8 cellular contexts compared by ENCODE assay signal in the genomic region with DNA sequence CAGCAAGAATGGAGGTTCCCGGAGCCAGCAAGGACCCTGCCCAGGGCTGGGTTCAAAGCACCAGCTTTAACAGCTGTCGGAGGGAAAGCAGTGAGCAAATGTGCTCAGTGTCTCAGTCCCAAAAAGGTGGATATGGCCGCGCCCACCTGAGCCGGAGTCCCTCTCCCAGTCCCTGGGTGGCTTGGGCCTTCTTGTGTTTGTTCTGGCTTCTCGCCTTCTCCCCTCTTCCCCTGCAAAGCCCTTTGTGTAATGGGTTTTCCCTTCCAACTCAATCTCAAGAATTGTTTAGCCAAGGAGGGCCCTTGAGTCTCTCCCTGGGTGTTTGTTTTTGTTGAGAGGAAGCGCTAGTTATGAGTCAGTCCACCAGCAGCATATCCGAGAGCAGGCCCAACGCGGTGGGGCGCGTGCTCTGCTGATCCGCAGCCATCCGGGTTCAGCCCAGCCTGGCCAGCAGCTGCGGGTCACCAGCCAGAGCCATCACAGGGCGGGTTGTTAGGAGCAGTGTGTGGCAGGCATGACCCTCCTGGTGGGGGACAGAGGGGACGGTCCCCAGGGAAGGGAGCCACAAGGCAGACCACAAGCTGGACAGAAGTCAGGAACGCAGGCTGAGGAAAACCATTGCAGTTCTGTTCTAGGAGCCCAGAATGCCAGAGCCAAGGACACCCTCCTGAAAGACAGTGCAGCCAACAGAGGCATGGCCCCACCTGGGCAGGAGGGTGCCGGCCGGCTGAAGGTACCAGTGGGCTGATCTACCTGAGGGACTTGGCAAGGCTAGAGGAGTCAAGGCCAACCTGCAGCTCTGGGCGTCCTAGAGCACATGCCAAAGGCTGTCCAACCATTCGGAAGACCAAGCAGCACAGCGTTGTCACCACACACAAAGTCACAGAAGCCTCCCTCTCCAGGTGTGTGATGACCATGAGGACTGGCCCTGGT. TPM values are rescaled to one million over a fixed set of nuclear protein-coding genes. Genes with fewer than 3 reads are reported as not detected.
DNase-seq lines count a peak whose midpoint lies in the region; ATAC-seq, FAIRE-seq and TF ChIP-seq lines count a peak whose summit lies in the region.

No MANE protein-coding gene starts in this region.

- peaks cover 8% of the 10 kb centered on the region for H3K4me1 Mint-ChIP-seq in progenitor cell of endocrine pancreas (ENCODE audit: low read depth)
- H3K4me1 Mint-ChIP-seq in T-helper 2 cell treated with Interferon-gamma antibody and Interleukin-4, amounts not matched to agents 5 μg/mL and 100 μg/mL, for 36 hours (ENCODE audit: low read depth), result peaks cover 3% of the 10 kb centered on the region

- peaks cover 4% of the 10 kb centered on the region for H3K36me3 Mint-ChIP-seq in progenitor cell of endocrine pancreas (ENCODE audit: insufficient read depth)
- H3K36me3 Mint-ChIP-seq in T-helper 2 cell treated with Interferon-gamma antibody and Interleukin-4, amounts not matched to agents 5 μg/mL and 100 μg/mL, for 36 hours (ENCODE audit: low read depth), result no peaks in the 10 kb centered on the region

- peaks cover 24% of the 10 kb centered on the region for H3K4me1 ChIP-seq in foreskin keratinocyte

- FAIRE-seq in RCC 7860 (lab: Jason Lieb, UNC), result no peak

- H3K4me3 Mint-ChIP-seq in progenitor cell of endocrine pancreas (ENCODE audit: low read depth), result no peak overlapping the region
- H3K4me3 Mint-ChIP-seq in T-helper 2 cell treated with Interferon-gamma antibody and Interleukin-4, amounts not matched to agents 5 μg/mL and 100 μg/mL, for 36 hours, result no peak overlapping the region

- no peaks in the 10 kb centered on the region for H3K27me3 Mint-ChIP-seq in progenitor cell of endocrine pancreas
- peaks cover 3% of the 10 kb centered on the region for H3K27me3 Mint-ChIP-seq in T-helper 2 cell treated with Interferon-gamma antibody and Interleukin-4, amounts not matched to agents 5 μg/mL and 100 μg/mL, for 36 hours (ENCODE audit: low read depth)

- H3K27ac Mint-ChIP-seq in progenitor cell of endocrine pancreas, result peak overlapping the region; percentile 84
- H3K27ac Mint-ChIP-seq in T-helper 2 cell treated with Interferon-gamma antibody and Interleukin-4, amounts not matched to agents 5 μg/mL and 100 μg/mL, for 36 hours, result no peak overlapping the region

- ATAC-seq in foreskin keratinocyte (no peak), omental fat pad (ENCODE audit: low FRiP score) (no peak)

- no peaks in the 10 kb centered on the region for H3K27me3 ChIP-seq in foreskin keratinocyte

- DNase-seq in DMS79 treated with DMSO at 0.1 percent for 48 hours (lab: John Stamatoyannopoulos, UW) (peak; percentile 83), RCC 7860 (ENCODE audit: low spot score) (peak; percentile 40), foreskin keratinocyte (no peak), progenitor cell of endocrine pancreas (ENCODE audit: low spot score, unreplicated experiment) (no peak), NOMO-1 treated with DMSO at 0.1 percent for 48 hours (lab: John Stamatoyannopoulos, UW; ENCODE audit: unreplicated experiment) (no peak), NCI-H226 (no peak), omental fat pad (ENCODE audit: low spot score) (no peak)
- no peak for DNase-seq in T-helper 2 cell treated with Interferon-gamma antibody and Interleukin-4, amounts not matched to agents 5 μg/mL and 100 μg/mL, for 36 hours (ENCODE audit: low spot score)

- TF ChIP-seq CTCF in foreskin keratinocyte (conservative IDR thresholded peaks at IDR 0.05), result no peak
- TF ChIP-seq CTCF in progenitor cell of endocrine pancreas (IDR thresholded peaks at IDR 0.05; ENCODE audit: unreplicated experiment), result no peak
- no peak for TF ChIP-seq CTCF in omental fat pad (IDR thresholded peaks at IDR 0.05)

- H3K27ac ChIP-seq in foreskin keratinocyte, result peak overlapping the region; percentile 94

- H3K9me3 Mint-ChIP-seq in progenitor cell of endocrine pancreas (ENCODE audit: low read depth), result peaks cover 12% of the 10 kb centered on the region
- H3K9me3 Mint-ChIP-seq in T-helper 2 cell treated with Interferon-gamma antibody and Interleukin-4, amounts not matched to agents 5 μg/mL and 100 μg/mL, for 36 hours, result peaks cover 24% of the 10 kb centered on the region

RNA-seq across cellular contexts. Expression of gene CALML3, which starts 21.3 kb away (rescaled TPM):
- total RNA-seq in foreskin keratinocyte (2.7 and 4.7 TPM in 2 replicates), progenitor cell of endocrine pancreas (not detected in 2 replicates), omental fat pad (not detected)
- 4.5 and 8.0 TPM in 2 replicates for polyA plus RNA-seq in foreskin keratinocyte

RNA-seq across cellular contexts. Expression of gene CALML5, which starts 46.7 kb away (rescaled TPM):
- total RNA-seq in foreskin keratinocyte (2.4 and 65.7 TPM in 2 replicates), progenitor cell of endocrine pancreas (not detected in 2 replicates), omental fat pad (not detected)
- polyA plus RNA-seq in foreskin keratinocyte, result 2.1 and 104 TPM in 2 replicates

Comparison
In these comparisons a context has a peak if more than half of its experiments do, and no peak if none do; other contexts are left out.
1. DNase-seq: peak in DMS79 treated with DMSO at 0.1 percent for 48 hours (single experiment) and RCC 7860 (single experiment); none in foreskin keratinocyte (0 of 2), progenitor cell of endocrine pancreas (single experiment), NOMO-1 treated with DMSO at 0.1 percent for 48 hours (single experiment), NCI-H226 (single experiment), T-helper 2 cell treated with Interferon-gamma antibody and Interleukin-4, amounts not matched to agents 5 μg/mL and 100 μg/mL, for 36 hours (single experiment) and omental fat pad (single experiment).